ENCODE assay signal across 14 cellular contexts in genomic region chr16:86503830-86504229, GRCh38. TPM values are rescaled to one million over a fixed set of nuclear protein-coding genes. Genes with fewer than 3 reads are reported as not detected.
DNase-seq lines count a peak whose midpoint lies in the region; ATAC-seq and TF ChIP-seq lines count a peak whose summit lies in the region.
"Had no signal": no experiment of that assay in that cellular context is flagged by ENCODE, and none has a peak within 500 bp of the region (broad histone marks: within the 10 kb centered on the region; RNA-seq: fewer than 3 reads in every experiment).

No MANE protein-coding gene starts in this region.

- no peaks in the 10 kb centered on the region for H3K36me3 ChIP-seq in hepatocyte (replicated peaks; ENCODE audit: insufficient read depth, low read depth)
- no peaks in the 10 kb centered on the region for H3K36me3 ChIP-seq in muscle layer of colon (ENCODE audit: insufficient read depth, low read length)
- H3K36me3 ChIP-seq in upper lobe of right lung: no peaks in the 10 kb centered on the region

- peaks cover 36% of the 10 kb centered on the region for H3K4me1 Mint-ChIP-seq in type B pancreatic cell (ENCODE audit: unreplicated experiment)

- H3K27ac ChIP-seq in hepatocyte: peak overlapping the region; percentile 99
- H3K27ac ChIP-seq in muscle layer of colon (ENCODE audit: low read depth, low read length): peak overlapping the region; percentile 94
- H3K27ac ChIP-seq in upper lobe of right lung: peak overlapping the region; percentile 68
- H3K27ac ChIP-seq: PC-9 had no signal

- no peaks in the 10 kb centered on the region for H3K36me3 Mint-ChIP-seq in type B pancreatic cell
- H3K36me3 Mint-ChIP-seq: CD4-positive, CD25-positive, alpha-beta regulatory T cell had no signal

- H3K4me1 ChIP-seq in hepatocyte (ENCODE audit: insufficient read depth): peaks cover 22% of the 10 kb centered on the region
- peaks cover 33% of the 10 kb centered on the region for H3K4me1 ChIP-seq in muscle layer of colon (ENCODE audit: insufficient read depth, low read length)
- H3K4me1 ChIP-seq in upper lobe of right lung: peaks cover 7% of the 10 kb centered on the region

- H3K27me3 Mint-ChIP-seq in type B pancreatic cell: peaks cover 93% of the 10 kb centered on the region

- WGBS in hepatocyte (ENCODE audit: low lambda C conversion rate, missing lambda C conversion rate): 36% methylated on average over 6 of the region's 6 CpGs

- ATAC-seq in upper lobe of right lung: no peak
- no peak for ATAC-seq in GM18909 (IDR thresholded peaks at IDR 0.05; ENCODE audit: poor library complexity, unreplicated experiment)
- ATAC-seq: K562 had no signal

- no peak overlapping the region for H3K4me3 Mint-ChIP-seq in type B pancreatic cell

- H3K9ac ChIP-seq in muscle layer of colon (ENCODE audit: low read length): peak overlapping the region; percentile 94

- TF ChIP-seq CTCF in WI38 (IDR thresholded peaks at IDR 0.05; ENCODE audit: low read depth, low read length) (no peak), hepatocyte (IDR thresholded peaks at IDR 0.05; ENCODE audit: poor library complexity) (no peak), upper lobe of right lung (IDR thresholded peaks at IDR 0.05) (no peak), type B pancreatic cell (conservative IDR thresholded peaks at IDR 0.05) (no peak)

- peaks cover 95% of the 10 kb centered on the region for H3K79me2 ChIP-seq in hepatocyte

- no peaks in the 10 kb centered on the region for H4K20me1 ChIP-seq in hepatocyte (ENCODE audit: insufficient read depth, poor library complexity, severe bottlenecking)

- no peaks in the 10 kb centered on the region for H3K9me2 ChIP-seq in hepatocyte (replicated peaks; ENCODE audit: insufficient read depth)

- H3K9me3 Mint-ChIP-seq in type B pancreatic cell: no peaks in the 10 kb centered on the region

- no peak overlapping the region for H3K27ac Mint-ChIP-seq in type B pancreatic cell

- H3K4me2 ChIP-seq in hepatocyte: peak overlapping the region; percentile 89
- H3K4me2 ChIP-seq: PC-9 had no signal

- H3K9me3 ChIP-seq in hepatocyte (ENCODE audit: low read depth) (no peaks in the 10 kb centered on the region), muscle layer of colon (ENCODE audit: low read length) (no peaks in the 10 kb centered on the region), upper lobe of right lung (no peaks in the 10 kb centered on the region)

- intact Hi-C loops in upper lobe of right lung (cut with DNase I): no loop called here

- H3K27me3 ChIP-seq in hepatocyte (peaks cover 97% of the 10 kb centered on the region), muscle layer of colon (ENCODE audit: control insufficient read depth in 1 of 2, insufficient read depth in 2 of 2, low read length in 2 of 2) (peaks cover 5 to 7% of the 10 kb centered on the region in 2 donors), upper lobe of right lung (peaks cover 93% of the 10 kb centered on the region)

- DNase-seq in hepatocyte (ENCODE audit: low spot score) (no peak), upper lobe of right lung (no peak), NCI-H2029 treated with DMSO at 0.1 percent for 48 hours (lab: John Stamatoyannopoulos, UW) (no peak), type B pancreatic cell (ENCODE audit: extremely low spot score, unreplicated experiment) (no peak)
- DNase-seq: CD4-positive, CD25-positive, alpha-beta regulatory T cell; GF-D8; NCI-H1436 treated with DMSO at 0.1 percent for 48 hours; NCI-H2227 treated with DMSO at 0.1 percent for 48 hours; NCI-H526; PC-9 had no signal

- peak overlapping the region; percentile 97 for H3K4me3 ChIP-seq in WI38 (ENCODE audit: low read depth, low read length)
- H3K4me3 ChIP-seq in hepatocyte: no peak overlapping the region
- peak overlapping the region in 1 of 2 donors; percentile 79 for H3K4me3 ChIP-seq in muscle layer of colon (ENCODE audit: low read depth in 1 of 2, low read length in 2 of 2)
- H3K4me3 ChIP-seq in upper lobe of right lung: peak overlapping the region; percentile 62
- H3K4me3 ChIP-seq: K562, PC-9 had no signal

- no peak overlapping the region for H2AFZ ChIP-seq in hepatocyte
- H2AFZ ChIP-seq: PC-9 had no signal

RNA-seq across cellular contexts. Expression of gene FOXF1, which starts 6.5 kb away (rescaled TPM):
- total RNA-seq in hepatocyte: 23.7 and 26.8 TPM in 2 replicates
- 30.0 and 37.4 TPM in 2 replicates for polyA plus RNA-seq in hepatocyte
- 46.4 TPM for total RNA-seq in upper lobe of right lung
- 0.48 and 3.4 TPM in 2 replicates for total RNA-seq in type B pancreatic cell (ENCODE audit: low replicate concordance)
- total RNA-seq: CD4-positive, CD25-positive, alpha-beta regulatory T cell; PC-9 had no signal
- polyA plus RNA-seq: CD4-positive, CD25-positive, alpha-beta regulatory T cell; K562 had no signal

RNA-seq across cellular contexts. Expression of gene MTHFSD, which starts 51.2 kb away (rescaled TPM):
- total RNA-seq in hepatocyte (8.1 and 21.5 TPM in 2 replicates), upper lobe of right lung (18.7 TPM), type B pancreatic cell (ENCODE audit: low replicate concordance) (18.2 and 20.2 TPM in 2 replicates)
- 11.5 and 15.3 TPM in 2 replicates for polyA plus RNA-seq in hepatocyte
